In the genomic region with DNA sequence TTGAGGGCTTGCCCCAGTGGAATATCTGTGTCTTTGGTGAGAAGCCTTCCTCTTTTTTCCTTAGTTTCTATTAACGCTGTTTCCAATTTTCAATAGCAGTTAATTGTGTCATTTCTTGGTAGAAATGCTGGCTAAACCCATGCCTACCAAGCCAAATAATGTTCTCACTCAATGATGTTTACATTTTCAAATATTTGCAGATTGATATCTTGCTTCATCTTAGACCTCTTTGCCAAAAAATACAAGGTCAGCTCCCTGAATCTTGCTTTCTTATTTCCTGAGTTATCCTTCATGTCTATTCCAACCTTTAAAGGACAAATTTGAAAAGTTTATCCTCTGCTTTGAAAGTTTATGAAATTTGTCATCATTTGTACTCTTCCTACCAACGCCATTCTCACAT, we compare ENCODE assay signal across 30 cellular contexts. TPM values are rescaled to one million over a fixed set of nuclear protein-coding genes. Genes with fewer than 3 reads are reported as not detected.
A peak's percentile ranks its signal among the peaks of the same experiment; 100 is the strongest.
DNase-seq lines count a peak whose midpoint lies in the region; ATAC-seq and TF ChIP-seq lines count a peak whose summit lies in the region.
"Had no signal": no experiment of that assay in that cellular context is flagged by ENCODE, and none has a peak within 500 bp of the region (broad histone marks: within the 10 kb centered on the region; RNA-seq: fewer than 3 reads in every experiment).

No MANE protein-coding gene starts in this region.

- H3K4me2 ChIP-seq in IMR-90 (ENCODE audit: low read depth, low read length) = no peak overlapping the region
- H3K4me2 ChIP-seq: GM23338 had no signal

- H3K9me3 Mint-ChIP-seq in chondrocyte (ENCODE audit: low read depth) = no peaks in the 10 kb centered on the region
- H3K9me3 Mint-ChIP-seq: activated CD4-positive, alpha-beta memory T cell treated with anti-CD3 and anti-CD28 coated beads for 36 hours; activated naive CD8-positive, alpha-beta T cell treated with anti-CD3 and anti-CD28 coated beads, Interleukin-2, amount 50 U/mL, for 24 hours; GM23338 had no signal

- no peak overlapping the region for H3K14ac ChIP-seq in IMR-90 (replicated peaks; ENCODE audit: low read depth, low read length)

- ATAC-seq in IMR-90 (ENCODE audit: low read depth) = no peak
- ATAC-seq in upper lobe of left lung (ENCODE audit: low FRiP score in 2 of 2) = no peak
- no peak for ATAC-seq in GM18858 (IDR thresholded peaks at IDR 0.05; ENCODE audit: unreplicated experiment)
- ATAC-seq: activated naive CD8-positive, alpha-beta T cell treated with anti-CD3 and anti-CD28 coated beads, Interleukin-2, amount 50 U/mL, for 24 hours; activated T-cell treated with anti-CD3 and anti-CD28 coated beads, Interleukin-2, amount 50 U/mL, for 72 hours; body of pancreas; GM23338; left ventricle myocardium superior had no signal

- H3K79me1 ChIP-seq in IMR-90 (ENCODE audit: low read depth in 1 of 2, low read length in 2 of 2) = no peaks in the 10 kb centered on the region

- POLR2A ChIA-PET in IMR-90 (lab: Charles Lee; ENCODE audit: unreplicated experiment) = no interaction called here

- TF ChIP-seq CTCF in IMR-90 (conservative IDR thresholded peaks at IDR 0.05; ENCODE audit: low read depth, low read length) = no peak
- TF ChIP-seq CTCF in chondrocyte (IDR thresholded peaks at IDR 0.05) = no peak
- no peak for TF ChIP-seq CTCF in fibroblast of villous mesenchyme (IDR thresholded peaks at IDR 0.05; ENCODE audit: insufficient read depth, low read depth, low read length)
- TF ChIP-seq CTCF in upper lobe of left lung (IDR thresholded peaks at IDR 0.05) = no peak
- TF ChIP-seq CTCF in coronary artery (IDR thresholded peaks at IDR 0.05) = no peak

- DNase-seq in IMR-90 (peak; percentile 27), chondrocyte (ENCODE audit: low spot score) (no peak), fibroblast of villous mesenchyme (ENCODE audit: low read depth) (peak; percentile 23), upper lobe of left lung (no peak), NCI-H2227 (lab: John Stamatoyannopoulos, UW; ENCODE audit: unreplicated experiment) (no peak), coronary artery (ENCODE audit: low spot score) (no peak)
- DNase-seq: activated CD4-positive, alpha-beta memory T cell treated with anti-CD3 and anti-CD28 coated beads for 36 hours; activated CD4-positive, alpha-beta T cell treated with anti-CD3 and anti-CD28 coated beads for 1 hour; activated naive CD4-positive, alpha-beta T cell; activated naive CD8-positive, alpha-beta T cell treated with anti-CD3 and anti-CD28 coated beads, Interleukin-2, amount 50 U/mL, for 24 hours; activated T-cell treated with anti-CD3 and anti-CD28 coated beads, Interleukin-2, amount 50 U/mL, for 72 hours; body of pancreas; Caco-2; cerebellar nuclear complex; islet precursor cell; KG1; left ventricle myocardium superior; midbrain; naive B cell; NCI-H1930; NCI-H524 treated with DMSO at 0.1 percent for 48 hours; nucleus accumbens; Right ventricle myocardium superior; sigmoid colon; stimulated activated CD4-positive, alpha-beta T cell treated with anti-CD3 and anti-CD28 coated beads, Interleukin-4, amount 100 ng/mL, for 1 hour; stomach; thyroid gland had no signal

- no peak overlapping the region for H2BK120ac ChIP-seq in IMR-90 (ENCODE audit: low read depth, low read length)

- no peak overlapping the region for H4K8ac ChIP-seq in IMR-90 (ENCODE audit: low read depth in 2 of 2, low read length in 2 of 2)

- H3K56ac ChIP-seq in IMR-90 (ENCODE audit: extremely low read depth, insufficient read depth, low read length) = no peak overlapping the region

- H4K5ac ChIP-seq in IMR-90 (ENCODE audit: low read depth, low read length) = no peak overlapping the region

- no peak overlapping the region for H2BK20ac ChIP-seq in IMR-90 (ENCODE audit: low read depth, low read length)

- H3K27me3 Mint-ChIP-seq in chondrocyte (ENCODE audit: low read depth) = no peaks in the 10 kb centered on the region

- H3K9me1 ChIP-seq in IMR-90 (ENCODE audit: insufficient read depth, low read length) = peaks cover 12% of the 10 kb centered on the region

- H2AFZ ChIP-seq in IMR-90 (replicated peaks; ENCODE audit: low read length, poor library complexity) = no peak overlapping the region
- H2AFZ ChIP-seq: GM23338 had no signal

- no peak overlapping the region for H2BK5ac ChIP-seq in IMR-90 (ENCODE audit: low read depth, low read length, poor library complexity, severe bottlenecking)

- H3K36me3 Mint-ChIP-seq in chondrocyte (ENCODE audit: low read depth) = no peaks in the 10 kb centered on the region
- H3K36me3 Mint-ChIP-seq: activated CD4-positive, alpha-beta memory T cell treated with anti-CD3 and anti-CD28 coated beads for 36 hours; naive B cell had no signal

- H3K27ac ChIP-seq in IMR-90 (ENCODE audit: insufficient read depth, low read length) = no peak overlapping the region
- peak overlapping the region in 3 of 4 donors; percentile 5 to 82 (median 80) for H3K27ac ChIP-seq in upper lobe of left lung
- no peak overlapping the region for H3K27ac ChIP-seq in coronary artery
- H3K27ac ChIP-seq: body of pancreas, C4-2B, sigmoid colon, thyroid gland had no signal

- in situ Hi-C loops in IMR-90 (cut with MboI; ENCODE audit: low sequenced_read_pairs) = no loop called here

- peak overlapping the region; percentile 71 for H3K27ac Mint-ChIP-seq in chondrocyte (ENCODE audit: unreplicated experiment)
- H3K27ac Mint-ChIP-seq: activated CD4-positive, alpha-beta memory T cell treated with anti-CD3 and anti-CD28 coated beads for 36 hours; activated naive CD8-positive, alpha-beta T cell treated with anti-CD3 and anti-CD28 coated beads, Interleukin-2, amount 50 U/mL, for 24 hours; activated T-cell treated with anti-CD3 and anti-CD28 coated beads, Interleukin-2, amount 50 U/mL, for 72 hours; GM23338; naive B cell had no signal

- no peak overlapping the region for H3K4me3 Mint-ChIP-seq in chondrocyte (ENCODE audit: unreplicated experiment)
- H3K4me3 Mint-ChIP-seq: activated CD4-positive, alpha-beta memory T cell treated with anti-CD3 and anti-CD28 coated beads for 36 hours; activated naive CD8-positive, alpha-beta T cell treated with anti-CD3 and anti-CD28 coated beads, Interleukin-2, amount 50 U/mL, for 24 hours; activated T-cell treated with anti-CD3 and anti-CD28 coated beads, Interleukin-2, amount 50 U/mL, for 72 hours; GM23338; naive B cell had no signal

- H3K4ac ChIP-seq in IMR-90 (ENCODE audit: low read depth, low read length) = no peak overlapping the region

- BruUV-seq in IMR-90 (replicated peaks; lab: Mats Ljungman, UMichigan) = no TSS peak

- H2BK15ac ChIP-seq in IMR-90 (ENCODE audit: low read depth, low read length) = no peak overlapping the region

- H4K91ac ChIP-seq in IMR-90 (ENCODE audit: insufficient read depth, low read depth, low read length) = no peak overlapping the region

- peaks cover 62% of the 10 kb centered on the region for H3K4me1 Mint-ChIP-seq in chondrocyte (ENCODE audit: low read depth)
- H3K4me1 Mint-ChIP-seq: naive B cell had no signal

- H3K4me3 ChIP-seq in IMR-90 (ENCODE audit: insufficient read depth, low read depth, low read length) (no peak overlapping the region), fibroblast of villous mesenchyme (ENCODE audit: low read depth, low read length) (no peak overlapping the region), upper lobe of left lung (no peak overlapping the region), coronary artery (no peak overlapping the region)
- H3K4me3 ChIP-seq: body of pancreas, GM23338, sigmoid colon, stomach, thyroid gland had no signal

- no peak for TF ChIP-seq RAD21 in IMR-90 (IDR thresholded peaks at IDR 0.05; ENCODE audit: low read length)

- no peak overlapping the region for H2AK5ac ChIP-seq in IMR-90 (ENCODE audit: low read depth, low read length)

- H4K20me1 ChIP-seq in IMR-90 (ENCODE audit: insufficient read depth, low read length) = no peaks in the 10 kb centered on the region

- dilution Hi-C loops in IMR-90 (cut with HindIII; ENCODE audit: low sequenced_read_pairs, unreplicated experiment) = no loop called here

- H3K4me1 ChIP-seq in IMR-90 (ENCODE audit: control insufficient read depth, insufficient read depth, low read length) (peaks cover 9% of the 10 kb centered on the region), upper lobe of left lung (peaks cover 3 to 55% (median 16%) of the 10 kb centered on the region in 4 donors)
- H3K4me1 ChIP-seq: Caco-2, sigmoid colon, thyroid gland had no signal

- H3K36me3 ChIP-seq in IMR-90 (ENCODE audit: control insufficient read depth, insufficient read depth, low read length) (no peaks in the 10 kb centered on the region), upper lobe of left lung (no peaks in the 10 kb centered on the region)
- H3K36me3 ChIP-seq: sigmoid colon, stomach, thyroid gland had no signal

- no peak overlapping the region for H3K18ac ChIP-seq in IMR-90 (ENCODE audit: low read depth, low read length)

- no peak overlapping the region for H2AK9ac ChIP-seq in IMR-90 (replicated peaks; ENCODE audit: low read depth, low read length, poor library complexity)

- H3K27me3 ChIP-seq in IMR-90 (ENCODE audit: control insufficient read depth, insufficient read depth, low read length) (no peaks in the 10 kb centered on the region), upper lobe of left lung (no peaks in the 10 kb centered on the region)
- H3K27me3 ChIP-seq: body of pancreas, thyroid gland had no signal

- no peak for TF ChIP-seq EP300 in upper lobe of left lung (IDR thresholded peaks at IDR 0.05)

- intact Hi-C loops in IMR-90 (cut with micrococcal nuclease) = loop anchor here (10.0 kb wide), 1 partner anchor 807 kb away; no protein-coding TSS in a partner anchor

- CTCF ChIA-PET in IMR-90 (lab: Yijun Ruan, JAX) = no interaction called here

- H3K9ac ChIP-seq in IMR-90 (ENCODE audit: low read depth, low read length) = no peak overlapping the region

- no CpG with 5 or more reads among the region's 2 CpGs for WGBS in IMR-90 (ENCODE audit: extremely low coverage in 2 of 2, insufficient read length in 1 of 2), 2 experiments
- WGBS in upper lobe of left lung, 2 donors = 37% methylated on average over 2 of the region's 2 CpGs

- H3K23ac ChIP-seq in IMR-90 (ENCODE audit: low read depth, low read length) = no peak overlapping the region

- H3K9me3 ChIP-seq in IMR-90 (ENCODE audit: control insufficient read depth, insufficient read depth, low read length) = no peaks in the 10 kb centered on the region
- H3K9me3 ChIP-seq in upper lobe of left lung = no peaks in the 10 kb centered on the region
- H3K9me3 ChIP-seq: body of pancreas, Caco-2, sigmoid colon, stomach, thyroid gland had no signal

- TF ChIP-seq POLR2A in IMR-90 (IDR thresholded peaks at IDR 0.05; ENCODE audit: low read depth, low read length) (no peak), upper lobe of left lung (IDR thresholded peaks at IDR 0.05) (no peak)

TF ChIP-seq in IMR-90, 13 proteins besides CTCF, POLR2A, EP300 and RAD21 (continues in another document):
- TF ChIP-seq MXI1 (IDR thresholded peaks at IDR 0.05; ENCODE audit: borderline replicate concordance, low read depth, low read length) (no peak), CHD1 (IDR thresholded peaks at IDR 0.05; ENCODE audit: low read depth, low read length) (no peak)

RNA-seq across cellular contexts. Expression of gene KCNJ15, which starts 5.1 kb away (rescaled TPM):
- total RNA-seq in IMR-90 (2012; rRNA removed) = under 0.01 TPM in 2 replicates
- polyA plus RNA-seq in IMR-90 (2012; rRNA removed) = 0.07 TPM in 1 of 2 replicates, not detected in the other
- polyA plus RNA-seq in IMR-90 (2012; cell fraction: cytosol; rRNA removed) = not detected in 2 replicates
- polyA plus RNA-seq in IMR-90 (2012; cell fraction: nucleus; rRNA removed; ENCODE audit: low replicate concordance) = 0.11 TPM in 1 of 2 replicates, not detected in the other
- 0.21 to 0.80 TPM (median 0.27 TPM) in 3 replicates for total RNA-seq in chondrocyte
- under 0.01 TPM in 2 replicates for total RNA-seq in fibroblast of villous mesenchyme
- 10 to 100 TPM; 17.9 to 93.0 (median 48.6) TPM for total RNA-seq in upper lobe of left lung
- total RNA-seq: Caco-2, GM23338 had no signal
- polyA plus RNA-seq: GM23338 had no signal

Comparison
In these comparisons a context has a peak if more than half of its experiments do, and no peak if none do; other contexts are left out.
1. DNase-seq: peak in IMR-90 (single experiment) and fibroblast of villous mesenchyme (single experiment); none in chondrocyte (single experiment), upper lobe of left lung (0 of 2), NCI-H2227 (single experiment) and coronary artery (single experiment).
2. H3K27ac ChIP-seq: peak in upper lobe of left lung (3 of 4); none in IMR-90 (single experiment) and coronary artery (0 of 2).
3. RNA of gene KCNJ15, which starts 5.1 kb away (total RNA-seq): 17.9 to 93.0 TPM in upper lobe of left lung; 0.21 to 0.80 TPM in chondrocyte, under 0.01 TPM in IMR-90 and under 0.01 TPM in fibroblast of villous mesenchyme; every median in the first group is over 10 times any median in the second.